In genomic region chr12:132014915-132015280, GRCh38 we compare ENCODE assay signal across 2 cellular contexts.
TF ChIP-seq lines count a peak whose summit lies in the region.

No MANE protein-coding gene starts in this region.

TF ChIP-seq in GM23338, 12 proteins besides CTCF, POLR2A, EP300 and RAD21 (continued from another document):
- no peak for TF ChIP-seq REST (IDR thresholded peaks at IDR 0.05; ENCODE audit: unreplicated experiment)
- no peak for TF ChIP-seq ETS1 (IDR thresholded peaks at IDR 0.05)
- no peak for TF ChIP-seq CREB1 (CRISPR knock-in tag; IDR thresholded peaks at IDR 0.05; ENCODE audit: low read depth)
- no peak for TF ChIP-seq ZNF331 (CRISPR knock-in tag; IDR thresholded peaks at IDR 0.05; ENCODE audit: low read depth)
- TF ChIP-seq ZNF462 (CRISPR knock-in tag; IDR thresholded peaks at IDR 0.05), result no peak
- no peak for TF ChIP-seq STAT1 (IDR thresholded peaks at IDR 0.05; ENCODE audit: unreplicated experiment)
- no peak for TF ChIP-seq POLR2AphosphoS5 (IDR thresholded peaks at IDR 0.05; ENCODE audit: low read depth)
- TF ChIP-seq ZNF114 (CRISPR knock-in tag; IDR thresholded peaks at IDR 0.05), result no peak
- TF ChIP-seq JUNB (IDR thresholded peaks at IDR 0.05; ENCODE audit: unreplicated experiment), result no peak
TF ChIP-seq in GM23338: peak in this region for 0.

TF ChIP-seq in WTC11, 78 proteins besides CTCF, POLR2A, EP300 and RAD21 (continued from another document):
- TF ChIP-seq HMGXB4 (CRISPR knock-in tag; IDR thresholded peaks at IDR 0.05) (no peak), IRF1 (CRISPR knock-in tag; IDR thresholded peaks at IDR 0.05) (no peak), ELF4 (CRISPR knock-in tag; IDR thresholded peaks at IDR 0.05; ENCODE audit: low read depth) (no peak), NR1H2 (CRISPR knock-in tag; IDR thresholded peaks at IDR 0.05) (no peak), ETV6 (CRISPR knock-in tag; IDR thresholded peaks at IDR 0.05) (no peak), JUN (CRISPR knock-in tag; IDR thresholded peaks at IDR 0.05) (no peak), SP1 (CRISPR knock-in tag; conservative IDR thresholded peaks at IDR 0.05) (no peak), STAT6 (CRISPR knock-in tag; conservative IDR thresholded peaks at IDR 0.05; ENCODE audit: low read depth) (no peak), GABPB1 (CRISPR knock-in tag; IDR thresholded peaks at IDR 0.05) (no peak), NFATC4 (CRISPR knock-in tag; IDR thresholded peaks at IDR 0.05) (no peak), TEAD1 (CRISPR knock-in tag; IDR thresholded peaks at IDR 0.05) (no peak), HMGA2 (CRISPR knock-in tag; IDR thresholded peaks at IDR 0.05) (no peak), CDX4 (CRISPR knock-in tag; IDR thresholded peaks at IDR 0.05; ENCODE audit: borderline replicate concordance) (no peak)
